In the genomic region with DNA sequence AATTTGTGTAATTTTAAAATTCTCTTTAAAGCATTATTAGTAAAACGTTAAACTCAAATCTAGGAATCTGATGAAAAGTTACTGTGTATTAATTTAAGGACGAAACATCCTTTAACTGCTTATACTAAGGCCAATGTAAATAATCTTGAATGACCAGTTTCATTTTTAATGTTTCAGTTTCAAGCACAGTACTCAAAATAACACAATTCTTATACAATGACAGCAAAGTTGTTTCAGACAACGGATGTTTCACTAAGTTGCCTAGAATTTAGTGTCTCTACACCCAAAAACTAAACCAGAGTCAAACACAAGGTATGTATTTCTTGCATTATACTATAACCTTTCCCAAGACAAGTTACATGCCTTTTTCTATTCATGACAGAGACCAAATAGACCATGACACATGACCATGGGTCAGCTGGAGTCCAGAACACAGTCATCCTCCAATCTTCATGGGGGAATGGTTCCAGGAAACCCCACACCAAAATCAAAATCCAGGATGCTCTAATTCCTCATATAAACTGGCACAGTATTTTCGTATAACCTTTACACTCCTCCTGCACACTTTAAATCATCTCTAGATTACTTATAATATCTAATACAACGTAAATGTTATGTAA, we compare ENCODE assay signal across 8 cellular contexts. TPM values are rescaled to one million over a fixed set of nuclear protein-coding genes. Genes with fewer than 3 reads are reported as not detected.
DNase-seq lines count a peak whose midpoint lies in the region; ATAC-seq and TF ChIP-seq lines count a peak whose summit lies in the region.
"Had no signal": no experiment of that assay in that cellular context is flagged by ENCODE, and none has a peak within 500 bp of the region (broad histone marks: within the 10 kb centered on the region; RNA-seq: fewer than 3 reads in every experiment).

No MANE protein-coding gene starts in this region.

- no peaks in the 10 kb centered on the region for H3K36me3 ChIP-seq in psoas muscle (ENCODE audit: insufficient read depth in 1 of 2, low read depth in 1 of 2)

- H3K27me3 Mint-ChIP-seq in HFFc6 (ENCODE audit: insufficient read depth) (no peaks in the 10 kb centered on the region), IgD-negative memory B cell (no peaks in the 10 kb centered on the region)

- no peak overlapping the region for H3K4me3 ChIP-seq in psoas muscle

- H3K4me1 Mint-ChIP-seq in HFFc6 (ENCODE audit: low read depth) (peaks cover 59% of the 10 kb centered on the region), IgD-negative memory B cell (peaks cover 36 to 46% (median 46%) of the 10 kb centered on the region in 3 donors)

- intact Hi-C loops in psoas muscle (cut with DNase I), result loop anchor here in 1 of 2 donors (10.0 kb wide), 1 partner anchor 474 kb away; no protein-coding TSS in a partner anchor

- H3K9me3 Mint-ChIP-seq in HFFc6, result no peaks in the 10 kb centered on the region
- H3K9me3 Mint-ChIP-seq in IgD-negative memory B cell, result no peaks in the 10 kb centered on the region

- H3K27ac ChIP-seq in psoas muscle, result peak overlapping the region; percentile 2

- no peak for TF ChIP-seq CTCF in HFFc6 (IDR thresholded peaks at IDR 0.05)
- TF ChIP-seq CTCF in psoas muscle (IDR thresholded peaks at IDR 0.05), result no peak

- H3K27ac Mint-ChIP-seq in HFFc6, result peak overlapping the region; percentile 30
- peak overlapping the region in 1 of 3 donors; percentile 15 for H3K27ac Mint-ChIP-seq in IgD-negative memory B cell

- 75 to 90% (median 76%) methylated on average over 5 of the region's 5 CpGs for WGBS in psoas muscle, 3 donors

- DNase-seq in HFFc6, result no peak
- DNase-seq in psoas muscle, result no peak
- DNase-seq in NCI-H2029 treated with DMSO at 0.1 percent for 48 hours (lab: John Stamatoyannopoulos, UW), result no peak
- DNase-seq in NCI-H2171 treated with DMSO at 0.1 percent for 48 hours (lab: John Stamatoyannopoulos, UW), result no peak
- no peak for DNase-seq in hippocampal formation (lab: John Stamatoyannopoulos, UW)
- DNase-seq: midbrain had no signal

- ATAC-seq in GM18873 (IDR thresholded peaks at IDR 0.05; ENCODE audit: low FRiP score, unreplicated experiment) (peak; percentile 68), psoas muscle (peak; percentile 65 to 87 (median 81))

- no peaks in the 10 kb centered on the region for H3K27me3 ChIP-seq in psoas muscle (ENCODE audit: insufficient read depth in 3 of 3, low read length in 2 of 3)

- H3K36me3 Mint-ChIP-seq in HFFc6 (ENCODE audit: low read depth) (peaks cover 16% of the 10 kb centered on the region), IgD-negative memory B cell (no peaks in the 10 kb centered on the region)

- H3K4me3 Mint-ChIP-seq in HFFc6, result no peak overlapping the region
- peak overlapping the region in 3 of 4 donors; percentile 27 to 38 (median 35) for H3K4me3 Mint-ChIP-seq in IgD-negative memory B cell

- H3K9me3 ChIP-seq in psoas muscle, result no peaks in the 10 kb centered on the region

- peaks cover 69% of the 10 kb centered on the region for H3K4me1 ChIP-seq in psoas muscle

RNA-seq across cellular contexts. Expression of a gene that starts 7.7 kb away (rescaled TPM):
- total RNA-seq in HFFc6 (2021; fragmentation: NEBNext Ultra II Directional; extraction: Animal tissue kit (Norgen Biotek cat#: 25700)), result 10 to 100 TPM; 15.7 to 18.7 (median 17.6) TPM
- polyA plus RNA-seq in IgD-negative memory B cell (11.4 TPM), psoas muscle (1 to 10 TPM; 3.1 to 5.7 (median 3.7) TPM)
- total RNA-seq in psoas muscle, result 10 to 100 TPM; 12.1 to 15.3 (median 13.5) TPM
